In the genomic region with DNA sequence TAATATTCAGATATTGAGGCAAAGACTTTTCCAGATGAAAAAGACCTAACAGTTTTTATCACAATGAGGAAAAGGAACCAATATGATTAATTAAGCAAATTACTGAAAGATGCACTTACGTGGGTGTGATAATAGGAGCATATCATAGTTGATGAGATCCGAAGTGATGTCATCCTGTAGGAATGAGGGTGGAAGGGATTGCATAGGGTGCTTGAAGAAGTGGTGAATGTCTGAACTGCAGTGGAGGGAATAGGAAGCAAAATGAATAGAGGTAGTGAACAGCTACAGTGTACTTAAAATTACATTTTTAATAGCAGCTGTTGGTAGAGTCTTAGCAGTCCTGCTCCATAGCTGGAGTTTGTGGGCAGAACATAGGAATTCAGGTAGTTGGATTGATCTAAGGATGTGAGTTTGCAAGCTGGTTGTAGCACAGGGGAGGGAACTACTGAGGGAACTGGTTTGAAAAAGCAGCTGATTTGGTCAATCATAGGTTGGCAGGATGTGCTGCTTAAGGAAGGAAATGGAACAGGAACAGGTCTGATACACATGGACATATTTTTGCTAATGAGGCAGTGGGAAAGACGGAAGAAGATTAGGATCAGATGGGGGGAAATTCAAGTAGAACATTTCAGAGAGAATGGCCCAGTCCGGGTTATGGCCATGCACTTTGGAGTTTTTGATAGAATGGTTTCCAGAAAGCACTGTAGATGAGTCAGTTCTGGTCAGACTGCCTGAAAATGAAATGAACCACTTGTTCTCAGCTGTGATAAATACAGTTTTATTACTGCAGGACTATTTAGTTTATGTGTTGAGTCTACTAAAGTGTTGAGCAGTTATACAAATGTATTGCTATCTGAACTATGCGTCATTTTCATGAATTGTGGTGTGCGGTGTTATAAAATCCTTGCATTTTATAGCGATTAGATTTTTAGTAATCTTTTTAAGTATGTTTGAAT, we compare ENCODE assay signal across 1 cellular context.
TF ChIP-seq lines count a peak whose summit lies in the region.

No MANE protein-coding gene starts in this region.

TF ChIP-seq in H1, 55 proteins besides CTCF, POLR2A, EP300 and RAD21 (continued from another document):
- TF ChIP-seq, protein P1, sequence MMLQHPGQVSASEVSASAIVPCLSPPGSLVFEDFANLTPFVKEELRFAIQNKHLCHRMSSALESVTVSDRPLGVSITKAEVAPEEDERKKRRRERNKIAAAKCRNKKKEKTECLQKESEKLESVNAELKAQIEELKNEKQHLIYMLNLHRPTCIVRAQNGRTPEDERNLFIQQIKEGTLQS (IDR thresholded peaks at IDR 0.05; ENCODE audit: insufficient read depth, low read depth, low read length) = no peak
- TF ChIP-seq JUND (IDR thresholded peaks at IDR 0.05; ENCODE audit: low read length) = peak; percentile 90
- no peak for TF ChIP-seq EZH2 (IDR thresholded peaks at IDR 0.05; ENCODE audit: low read depth, low read length, severe bottlenecking)
- TF ChIP-seq JUN (IDR thresholded peaks at IDR 0.05; ENCODE audit: low read depth, low read length) = 0 out of 2 replicates have a peak, but pooled peaks have one; percentile 30
- TF ChIP-seq SP2 (IDR thresholded peaks at IDR 0.05; ENCODE audit: low read length) = no peak
- no peak for TF ChIP-seq HDAC2 (IDR thresholded peaks at IDR 0.05; ENCODE audit: borderline replicate concordance in 1 of 2, low read depth in 2 of 2, low read length in 2 of 2)
- TF ChIP-seq TEAD4 (IDR thresholded peaks at IDR 0.05; ENCODE audit: low read depth, low read length) = 0 out of 2 replicates have a peak, but pooled peaks have one; percentile 4
- TF ChIP-seq SIX5 (IDR thresholded peaks at IDR 0.05; ENCODE audit: low read depth, low read length) = no peak
- TF ChIP-seq SP1 (IDR thresholded peaks at IDR 0.05; ENCODE audit: low read depth, low read length) = no peak
- TF ChIP-seq, protein P2, sequence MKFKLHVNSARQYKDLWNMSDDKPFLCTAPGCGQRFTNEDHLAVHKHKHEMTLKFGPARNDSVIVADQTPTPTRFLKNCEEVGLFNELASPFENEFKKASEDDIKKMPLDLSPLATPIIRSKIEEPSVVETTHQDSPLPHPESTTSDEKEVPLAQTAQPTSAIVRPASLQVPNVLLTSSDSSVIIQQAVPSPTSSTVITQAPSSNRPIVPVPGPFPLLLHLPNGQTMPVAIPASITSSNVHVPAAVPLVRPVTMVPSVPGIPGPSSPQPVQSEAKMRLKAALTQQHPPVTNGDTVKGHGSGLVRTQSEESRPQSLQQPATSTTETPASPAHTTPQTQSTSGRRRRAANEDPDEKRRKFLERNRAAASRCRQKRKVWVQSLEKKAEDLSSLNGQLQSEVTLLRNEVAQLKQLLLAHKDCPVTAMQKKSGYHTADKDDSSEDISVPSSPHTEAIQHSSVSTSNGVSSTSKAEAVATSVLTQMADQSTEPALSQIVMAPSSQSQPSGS (IDR thresholded peaks at IDR 0.05; ENCODE audit: low read length) = 0 out of 2 replicates have a peak, but pooled peaks have one; percentile 34
